8 cellular contexts compared by ENCODE assay signal in genomic region chr3:101675709-101676218, GRCh38. TPM values are rescaled to one million over a fixed set of nuclear protein-coding genes. Genes with fewer than 3 reads are reported as not detected.
A peak's percentile ranks its signal among the peaks of the same experiment; 100 is the strongest.
DNase-seq lines count a peak whose midpoint lies in the region; TF ChIP-seq lines count a peak whose summit lies in the region.

No MANE protein-coding gene starts in this region.

- peak overlapping the region; percentile 61 to 100 for H3K9ac ChIP-seq in liver (ENCODE audit: low read depth in 1 of 2, low read length in 2 of 2)

- peaks cover 48% of the 10 kb centered on the region for H3K36me3 Mint-ChIP-seq in activated CD4-positive, alpha-beta T cell treated with anti-CD3 and anti-CD28 coated beads, Interleukin-2, amount 10 ng/mL, durations not matched to agents 24 days and 14 days (ENCODE audit: low read depth)
- peaks cover 36% of the 10 kb centered on the region for H3K36me3 Mint-ChIP-seq in brain

- H3K27me3 Mint-ChIP-seq in activated CD4-positive, alpha-beta T cell treated with anti-CD3 and anti-CD28 coated beads, Interleukin-2, amount 10 ng/mL, durations not matched to agents 24 days and 14 days: no peaks in the 10 kb centered on the region
- peaks cover 8% of the 10 kb centered on the region for H3K27me3 Mint-ChIP-seq in brain

- TF ChIP-seq RAD21 in liver (IDR thresholded peaks at IDR 0.05): no peak

- H3K27ac Mint-ChIP-seq in activated CD4-positive, alpha-beta T cell treated with anti-CD3 and anti-CD28 coated beads, Interleukin-2, amount 10 ng/mL, durations not matched to agents 24 days and 14 days: peak overlapping the region; percentile 95
- peak overlapping the region; percentile 92 to 98 (median 97) for H3K27ac Mint-ChIP-seq in brain

- TF ChIP-seq CTCF in brain (conservative IDR thresholded peaks at IDR 0.05) (no peak), liver (IDR thresholded peaks at IDR 0.05; ENCODE audit: low read depth, low read length, missing input control) (no peak), transverse colon (IDR thresholded peaks at IDR 0.05) (no peak), GM10266 (IDR thresholded peaks at IDR 0.05; ENCODE audit: control insufficient read depth, insufficient read depth, low read depth, missing control alignments) (no peak)

- H3K27me3 ChIP-seq in liver (ENCODE audit: control insufficient read depth in 4 of 4, insufficient read depth in 4 of 4, low read length in 3 of 4) (no peaks in the 10 kb centered on the region), transverse colon (no peaks in the 10 kb centered on the region)

- no peak for TF ChIP-seq POLR2A in transverse colon (IDR thresholded peaks at IDR 0.05)

- in situ Hi-C loops in transverse colon (cut with MboI; ENCODE audit: low pct_ligation_motif_present in 1 of 4, low pct_unique_long_range_greater_than_20kb in 1 of 4, low sequenced_read_pairs in 3 of 4): no loop called here

- H3K9me3 ChIP-seq in liver (ENCODE audit: control insufficient read depth in 4 of 4, low read length in 3 of 4) (no peaks in the 10 kb centered on the region), transverse colon (no peaks in the 10 kb centered on the region)

- H3K4me1 Mint-ChIP-seq in activated CD4-positive, alpha-beta T cell treated with anti-CD3 and anti-CD28 coated beads, Interleukin-2, amount 10 ng/mL, durations not matched to agents 24 days and 14 days: peaks cover 42% of the 10 kb centered on the region
- H3K4me1 Mint-ChIP-seq in brain: peaks cover 51% of the 10 kb centered on the region

- 13% methylated on average over 27 of the region's 27 CpGs for WGBS in liver
- 4 to 6% methylated on average over 16 to 27 of the region's 27 CpGs for whole genome bisulfite sequencing in transverse colon (ENCODE audit: low coverage in 1 of 2), 2 donors

- H3K4me1 ChIP-seq in liver (ENCODE audit: control insufficient read depth in 4 of 4, insufficient read depth in 4 of 4, low read length in 3 of 4) (peaks cover 4 to 23% (median 14%) of the 10 kb centered on the region in 4 donors), transverse colon (peaks cover 11 to 27% (median 19%) of the 10 kb centered on the region in 4 donors)

- H3K4me3 ChIP-seq in liver (ENCODE audit: low read depth in 1 of 3, low read length in 3 of 3) (peak overlapping the region; percentile 92 to 98 (median 98)), transverse colon (peak overlapping the region; percentile 80 to 94 (median 92))

- TF ChIP-seq EP300 in transverse colon (IDR thresholded peaks at IDR 0.05; ENCODE audit: low read depth): no peak

- H3K36me3 ChIP-seq in liver (ENCODE audit: control insufficient read depth in 4 of 4, insufficient read depth in 3 of 4, low read depth in 1 of 4, low read length in 3 of 4) (peaks cover 3 to 15% (median 12%) of the 10 kb centered on the region in 4 donors), transverse colon (peaks cover 0 to 10% (median 0%) of the 10 kb centered on the region in 4 donors)

- H3K4me3 Mint-ChIP-seq in activated CD4-positive, alpha-beta T cell treated with anti-CD3 and anti-CD28 coated beads, Interleukin-2, amount 10 ng/mL, durations not matched to agents 24 days and 14 days: peak overlapping the region; percentile 89
- peak overlapping the region; percentile 93 to 98 (median 97) for H3K4me3 Mint-ChIP-seq in brain

- H3K27ac ChIP-seq in liver (ENCODE audit: low read depth in 1 of 2, low read length in 2 of 2) (peak overlapping the region; percentile 100), transverse colon (peak overlapping the region; percentile 98 to 100 (median 98))

- intact Hi-C loops in activated CD4-positive, alpha-beta T cell treated with anti-CD3 and anti-CD28 coated beads, Interleukin-2, amount 10 ng/mL, durations not matched to agents 24 days and 14 days (cut with micrococcal nuclease): loop anchor here (1.0 to 5.0 kb wide), 9 partner anchors 49 to 1415 kb away; partner anchors contain the start of genes CEP97, LNP1, NXPE3 and PCNP
- intact Hi-C loops in transverse colon (cut with DNase I; ENCODE audit: low total_unique reads): no loop called here

- DNase-seq in activated CD4-positive, alpha-beta T cell treated with anti-CD3 and anti-CD28 coated beads, Interleukin-2, amount 10 ng/mL, durations not matched to agents 24 days and 14 days: no peak
- DNase-seq in activated CD4-positive, alpha-beta T cell treated with anti-CD3 and anti-CD28 coated beads for 1 hour: no peak
- DNase-seq in transverse colon (peak; percentile 30), GM10266 (ENCODE audit: extremely low spot score) (no peak), midbrain (lab: John Stamatoyannopoulos, UW) (no peak), 8988T (no peak)

- H3K9me3 Mint-ChIP-seq in activated CD4-positive, alpha-beta T cell treated with anti-CD3 and anti-CD28 coated beads, Interleukin-2, amount 10 ng/mL, durations not matched to agents 24 days and 14 days: no peaks in the 10 kb centered on the region
- H3K9me3 Mint-ChIP-seq in brain: peaks cover 0 to 3% (median 0%) of the 10 kb centered on the region in 5 experiments

TF ChIP-seq in liver, 16 proteins besides CTCF, POLR2A, EP300 and RAD21:
- TF ChIP-seq JUND (IDR thresholded peaks at IDR 0.05): no peak
- no peak for TF ChIP-seq FOXA1 (IDR thresholded peaks at IDR 0.05)
- no peak for TF ChIP-seq YY1 (IDR thresholded peaks at IDR 0.05)
- TF ChIP-seq MAX (IDR thresholded peaks at IDR 0.05): no peak
- TF ChIP-seq EGR1 (IDR thresholded peaks at IDR 0.05; ENCODE audit: low read depth in 2 of 2): peak in 1 of 2 donors; percentile 61

RNA-seq across cellular contexts. Expression of gene ZBTB11, which starts 1.2 kb away (rescaled TPM):
- 29.0 and 30.2 TPM in 2 replicates for total RNA-seq in activated CD4-positive, alpha-beta T cell treated with anti-CD3 and anti-CD28 coated beads, Interleukin-2, amount 10 ng/mL, durations not matched to agents 24 days and 14 days
- polyA plus RNA-seq in brain (ENCODE audit: insufficient read depth, low read depth, low replicate concordance) (5.8 TPM), liver (1 to 10 TPM; 3.8 to 3.9 TPM)
- total RNA-seq in liver (10 to 100 TPM; 14.6 to 18.7 TPM), transverse colon (10 to 100 TPM; 11.6 to 29.1 (median 21.5) TPM)

RNA-seq across cellular contexts. Expression of gene RPL24, which starts 10.8 kb away (rescaled TPM):
- 1,569 and 1,570 TPM in 2 replicates for total RNA-seq in activated CD4-positive, alpha-beta T cell treated with anti-CD3 and anti-CD28 coated beads, Interleukin-2, amount 10 ng/mL, durations not matched to agents 24 days and 14 days
- polyA plus RNA-seq in brain (ENCODE audit: insufficient read depth, low read depth, low replicate concordance): 1,699 TPM
- 100 to 1,000 TPM; 345 to 761 TPM for total RNA-seq in liver
- polyA plus RNA-seq in liver: 100 to 1,000 TPM; 216 to 499 TPM
- total RNA-seq in transverse colon: 100 to 1,000 TPM; 215 to 997 (median 604) TPM

RNA-seq across cellular contexts. Expression of gene CEP97, which starts 48.6 kb away (rescaled TPM):
- 20.3 and 22.8 TPM in 2 replicates for total RNA-seq in activated CD4-positive, alpha-beta T cell treated with anti-CD3 and anti-CD28 coated beads, Interleukin-2, amount 10 ng/mL, durations not matched to agents 24 days and 14 days
- 5.7 TPM for polyA plus RNA-seq in brain (ENCODE audit: insufficient read depth, low read depth, low replicate concordance)
- total RNA-seq in liver: 1 to 10 TPM; 3.3 to 8.3 TPM
- under 1 TPM; 0.57 to 0.78 TPM for polyA plus RNA-seq in liver
- total RNA-seq in transverse colon: 10 to 100 TPM in 1 of 4 donors, 1 to 10 TPM in 3; 1.1 to 22.1 (median 6.1) TPM
